11 cellular contexts compared by ENCODE assay signal in genomic region chr7:101919363-101920115, GRCh38.
"Had no signal": no experiment of that assay in that cellular context is flagged by ENCODE, and none has a peak within 500 bp of the region (broad histone marks: within the 10 kb centered on the region; RNA-seq: fewer than 3 reads in every experiment).

No MANE protein-coding gene starts in this region.

- H3K36me3 ChIP-seq: ovary had no signal

- H3K27ac Mint-ChIP-seq: immature natural killer cell had no signal

- H3K27me3 ChIP-seq: ovary, tibial nerve had no signal

- DNase-seq: activated CD4-positive, alpha-beta T cell treated with anti-CD3 and anti-CD28 coated beads for 1 hour; activated naive CD4-positive, alpha-beta T cell treated with Interleukin-2 at 50 U/mL for 16 hours; effector CD8-positive, alpha-beta T cell; immature natural killer cell; retina; T-helper 9 cell had no signal

- H3K9me3 Mint-ChIP-seq: nephron had no signal

- H3K4me3 ChIP-seq: coronary artery, ovary, tibial nerve had no signal

- H3K9me3 ChIP-seq: ovary, tibial nerve had no signal

- H3K27ac ChIP-seq: coronary artery, epithelial cell of prostate, ovary, tibial nerve had no signal

- H3K4me3 Mint-ChIP-seq: immature natural killer cell, nephron had no signal
